ENCODE assay signal across 1 cellular context in genomic region chr17:28726912-28727726, GRCh38.
A peak's percentile ranks its signal among the peaks of the same experiment; 100 is the strongest.
TF ChIP-seq lines count a peak whose summit lies in the region.

No MANE protein-coding gene starts in this region.

TF ChIP-seq in K562, 482 proteins besides CTCF, POLR2A, EP300 and RAD21 (continued from another document and continues in another):
- TF ChIP-seq ARID3A (IDR thresholded peaks at IDR 0.05; ENCODE audit: borderline replicate concordance, low read depth, low read length), result no peak
- TF ChIP-seq GABPB1 (CRISPR knock-in tag; IDR thresholded peaks at IDR 0.05), result no peak; the same call in 1 of the 2 replicates
- TF ChIP-seq ZFP36 (IDR thresholded peaks at IDR 0.05; ENCODE audit: low read depth, low read length, partially characterized antibody), result no peak
- peak; percentile 28; the same call in 1 of the 2 replicates for TF ChIP-seq ZNF263 (CRISPR knock-in tag; IDR thresholded peaks at IDR 0.05; ENCODE audit: borderline replicate concordance)
- no peak for TF ChIP-seq PURB (CRISPR knock-in tag; IDR thresholded peaks at IDR 0.05; ENCODE audit: low read depth)
- TF ChIP-seq POLR2AphosphoS2 (IDR thresholded peaks at IDR 0.05; ENCODE audit: low read length), result no peak
- 0 out of 2 replicates have a peak, but pooled peaks have one; percentile 26 for TF ChIP-seq SRSF3 (IDR thresholded peaks at IDR 0.05; ENCODE audit: insufficient read depth, low read length)
- no peak for TF ChIP-seq MEF2A (IDR thresholded peaks at IDR 0.05; ENCODE audit: control insufficient read depth, low read depth, low read length)
- no peak for TF ChIP-seq SETDB1 (IDR thresholded peaks at IDR 0.05; ENCODE audit: low read length)
- TF ChIP-seq MYNN (IDR thresholded peaks at IDR 0.05), result peak; percentile 99
- TF ChIP-seq MYNN (CRISPR knock-in tag; IDR thresholded peaks at IDR 0.05), result no peak
- no peak for TF ChIP-seq GTF2A2 (tag; IDR thresholded peaks at IDR 0.05)
- peak; percentile 70; the same call in 1 of the 2 replicates for TF ChIP-seq TCF15 (CRISPR knock-in tag; IDR thresholded peaks at IDR 0.05)
- TF ChIP-seq GMEB1 (CRISPR knock-in tag; IDR thresholded peaks at IDR 0.05), result no peak
- TF ChIP-seq POLR2B (IDR thresholded peaks at IDR 0.05; ENCODE audit: low read depth, partially characterized antibody), result peak; percentile 21
- no peak for TF ChIP-seq ZNF75A (CRISPR knock-in tag; IDR thresholded peaks at IDR 0.05)
- TF ChIP-seq CAMTA2 (CRISPR knock-in tag; conservative IDR thresholded peaks at IDR 0.05), result no peak
- peak; percentile 78; the same call in 1 of the 2 replicates for TF ChIP-seq AFF4 (CRISPR knock-in tag; IDR thresholded peaks at IDR 0.05)
- TF ChIP-seq ZNF324 (CRISPR knock-in tag; IDR thresholded peaks at IDR 0.05), result no peak
- peak; percentile 51; the same call in 1 of the 2 replicates for TF ChIP-seq SMARCE1 (IDR thresholded peaks at IDR 0.05)
- TF ChIP-seq SMAD3 (CRISPR knock-in tag; conservative IDR thresholded peaks at IDR 0.05), result no peak
- TF ChIP-seq ZBTB40 (IDR thresholded peaks at IDR 0.05), result peak; percentile 62; the same call in 1 of the 2 replicates
- TF ChIP-seq ZBTB40 (CRISPR knock-in tag; IDR thresholded peaks at IDR 0.05), result no peak
- TF ChIP-seq NCOA6 (IDR thresholded peaks at IDR 0.05), result no peak
- TF ChIP-seq ZFX (CRISPR knock-in tag; IDR thresholded peaks at IDR 0.05), result no peak
- no peak; the same call in 1 of the 2 replicates for TF ChIP-seq REST (CRISPR knock-in tag; IDR thresholded peaks at IDR 0.05; ENCODE audit: low read depth)
- TF ChIP-seq ARHGAP35 (IDR thresholded peaks at IDR 0.05; ENCODE audit: partially characterized antibody), result peak; percentile 64
- peak; percentile 79 to 89 for TF ChIP-seq E2F6 (IDR thresholded peaks at IDR 0.05; ENCODE audit: borderline replicate concordance in 1 of 2, extremely low read depth in 1 of 2, insufficient read depth in 1 of 2, insufficient read length in 1 of 2, low read depth in 1 of 2, low read length in 1 of 2, poor library complexity in 1 of 2, severe bottlenecking in 1 of 2)
- no peak; the same call in 1 of the 2 replicates for TF ChIP-seq BRD4 (IDR thresholded peaks at IDR 0.05)
- TF ChIP-seq HDAC8 (tag; IDR thresholded peaks at IDR 0.05), result no peak
- TF ChIP-seq CTBP1 (IDR thresholded peaks at IDR 0.05; ENCODE audit: borderline replicate concordance), result peak; percentile 86; the same call in 1 of the 2 replicates
- peak; percentile 69 to 88; a peak in 3 of 4 replicates for TF ChIP-seq RCOR1 (IDR thresholded peaks at IDR 0.05; ENCODE audit: borderline replicate concordance in 1 of 2, low read depth in 2 of 2, low read length in 2 of 2)
- TF ChIP-seq JUND (IDR thresholded peaks at IDR 0.05; ENCODE audit: borderline replicate concordance, low read depth, low read length), result peak; percentile 78
- TF ChIP-seq JUND (tag; IDR thresholded peaks at IDR 0.05; ENCODE audit: borderline replicate concordance, low read depth, low read length), result peak; percentile 6; the same call in 1 of the 3 replicates
- TF ChIP-seq TAF1 (IDR thresholded peaks at IDR 0.05; ENCODE audit: control insufficient read depth, extremely low read depth, insufficient read depth, low read length, severe bottlenecking), result peak; percentile 61
- TF ChIP-seq ZNF561 (CRISPR knock-in tag; conservative IDR thresholded peaks at IDR 0.05), result no peak
- TF ChIP-seq MTA3 (IDR thresholded peaks at IDR 0.05; ENCODE audit: borderline replicate concordance), result 0 out of 2 replicates have a peak, but pooled peaks have one; percentile 52
- TF ChIP-seq ESRRA (IDR thresholded peaks at IDR 0.05; ENCODE audit: borderline replicate concordance, low read depth), result peak; percentile 59; the same call in 1 of the 2 replicates
- no peak for TF ChIP-seq RBM25 (IDR thresholded peaks at IDR 0.05; ENCODE audit: low read depth, low read length, severe bottlenecking)
- no peak for TF ChIP-seq YBX1 (IDR thresholded peaks at IDR 0.05)
- no peak for TF ChIP-seq ZNF282 (CRISPR knock-in tag; IDR thresholded peaks at IDR 0.05)
- TF ChIP-seq RBFOX2 (IDR thresholded peaks at IDR 0.05; ENCODE audit: low read depth, low read length), result peak; percentile 65
- no peak for TF ChIP-seq CBX3 (IDR thresholded peaks at IDR 0.05; ENCODE audit: borderline replicate concordance in 1 of 2, low read length in 2 of 2)
